8 cellular contexts compared by ENCODE assay signal in genomic region chr17:8227238-8227581, GRCh38. TPM values are rescaled to one million over a fixed set of nuclear protein-coding genes. Genes with fewer than 3 reads are reported as not detected.
DNase-seq lines count a peak whose midpoint lies in the region; ATAC-seq and TF ChIP-seq lines count a peak whose summit lies in the region.

No MANE protein-coding gene starts in this region.

- ATAC-seq in heart left ventricle: no peak
- no peak for ATAC-seq in GM18858 (IDR thresholded peaks at IDR 0.05; ENCODE audit: unreplicated experiment)
- ATAC-seq in GM18861 (IDR thresholded peaks at IDR 0.05; ENCODE audit: unreplicated experiment): no peak

- H3K9me3 ChIP-seq in heart left ventricle (no peaks in the 10 kb centered on the region), mesodermal cell (ENCODE audit: control insufficient read depth, low read length) (no peaks in the 10 kb centered on the region), uterus (no peaks in the 10 kb centered on the region)

- DNase-seq in heart left ventricle (no peak), cardiac septum (ENCODE audit: low spot score) (no peak), brain microvascular endothelial cell (no peak), uterus (no peak), NCI-H526 (lab: John Stamatoyannopoulos, UW) (no peak)

- no peak for TF ChIP-seq CTCF in heart left ventricle (IDR thresholded peaks at IDR 0.05)
- no peak for TF ChIP-seq CTCF in brain microvascular endothelial cell (IDR thresholded peaks at IDR 0.05; ENCODE audit: low read depth, low read length, missing control alignments)
- TF ChIP-seq CTCF in uterus (IDR thresholded peaks at IDR 0.05): no peak

- TF ChIP-seq POLR2A in heart left ventricle (IDR thresholded peaks at IDR 0.05): no peak
- TF ChIP-seq POLR2A in uterus (IDR thresholded peaks at IDR 0.05): no peak

- in situ Hi-C loops in brain microvascular endothelial cell (cut with HindIII; ENCODE audit: low pct_ligation_motif_present, low sequenced_read_pairs): no loop called here

- 89 to 93% (median 91%) methylated on average over 4 of the region's 4 CpGs for WGBS in heart left ventricle, 4 donors
- WGBS in mesodermal cell (ENCODE audit: insufficient coverage in 2 of 2), 2 experiments: 88 to 91% methylated on average over 4 of the region's 4 CpGs

- H3K36me3 ChIP-seq in heart left ventricle: peaks cover 2 to 51% (median 49%) of the 10 kb centered on the region in 9 donors
- peaks cover 17% of the 10 kb centered on the region for H3K36me3 ChIP-seq in brain microvascular endothelial cell (replicated peaks)
- H3K36me3 ChIP-seq in mesodermal cell (ENCODE audit: control insufficient read depth, insufficient read depth, low read length): peaks cover 47% of the 10 kb centered on the region
- no peaks in the 10 kb centered on the region for H3K36me3 ChIP-seq in uterus

- H3K4me3 ChIP-seq in heart left ventricle (peak overlapping the region in 8 of 12 donors; percentile 34 to 55 (median 45)), brain microvascular endothelial cell (ENCODE audit: low read depth, low read length) (peak overlapping the region; percentile 51), mesodermal cell (ENCODE audit: extremely low read depth, insufficient read depth, low read length, poor library complexity, severe bottlenecking) (peak overlapping the region; percentile 44), uterus (peak overlapping the region in 1 of 2 donors; percentile 19)

- peaks cover 0 to 28% (median 14%) of the 10 kb centered on the region in 12 donors for H3K4me1 ChIP-seq in heart left ventricle
- peaks cover 4% of the 10 kb centered on the region for H3K4me1 ChIP-seq in mesodermal cell (ENCODE audit: control insufficient read depth, insufficient read depth, low read length, poor library complexity, severe bottlenecking)
- H3K4me1 ChIP-seq in uterus: peaks cover 0 to 9% of the 10 kb centered on the region in 2 donors

- intact Hi-C loops in heart left ventricle (cut with DNase I): loop anchor here in 2 of 10 donors (10.0 kb wide), 2 partner anchors 102 to 148 kb away; partner anchors contain the start of genes HES7 (in 1 of the 2) and KRABD2 (in 1 of the 2)
- intact Hi-C loops in cardiac septum (cut with DNase I): loop anchor here (2.0 to 10.0 kb wide), 2 partner anchors 22 to 148 kb away; partner anchors contain the start of genes CTC1, KRABD2 and PFAS
- intact Hi-C loops in uterus (cut with DNase I; ENCODE audit: low total_unique reads): no loop called here

- H3K27ac ChIP-seq in heart left ventricle: peak overlapping the region in 11 of 12 donors; percentile 24 to 79 (median 68)
- no peak overlapping the region for H3K27ac ChIP-seq in brain microvascular endothelial cell
- H3K27ac ChIP-seq in mesodermal cell (ENCODE audit: low read depth, low read length, severe bottlenecking): no peak overlapping the region
- peak overlapping the region; percentile 70 to 82 for H3K27ac ChIP-seq in uterus

- H3K27me3 ChIP-seq in heart left ventricle (no peaks in the 10 kb centered on the region), brain microvascular endothelial cell (replicated peaks) (no peaks in the 10 kb centered on the region), uterus (no peaks in the 10 kb centered on the region)

RNA-seq across cellular contexts. Expression of gene AURKB, which starts 16.8 kb away (rescaled TPM):
- total RNA-seq in heart left ventricle (10 to 100 TPM in 1 of 9 donors, 1 to 10 TPM in 1, under 1 TPM in 3, not detected in 4; 0.23 to 10.3 (median 0.81) TPM), cardiac septum (0.83 TPM), uterus (10 to 100 TPM in 1 of 4 donors, not detected in 3; 12.8 TPM)
- polyA plus RNA-seq in heart left ventricle: under 1 TPM in 1 of 2 donors, not detected in 1; 0.47 TPM
- 109 TPM for polyA plus RNA-seq in mesodermal cell (2013, experiment 1 of 2)
- polyA plus RNA-seq in mesodermal cell (2013, experiment 2 of 2): 103 TPM

RNA-seq across cellular contexts. Expression of gene CTC1, which starts 20.6 kb away (rescaled TPM):
- total RNA-seq in heart left ventricle (10 to 100 TPM in 7 of 9 donors, 1 to 10 TPM in 2; 4.6 to 24.4 (median 12.1) TPM), cardiac septum (13.4 TPM), uterus (10 to 100 TPM in 3 of 4 donors, 1 to 10 TPM in 1; 8.2 to 83.0 (median 20.0) TPM)
- polyA plus RNA-seq in heart left ventricle: 10 to 100 TPM in 1 of 2 donors, 1 to 10 TPM in 1; 7.9 to 13.3 TPM
- 8.3 TPM for polyA plus RNA-seq in mesodermal cell (2013, experiment 1 of 2)
- polyA plus RNA-seq in mesodermal cell (2013, experiment 2 of 2): 14.8 TPM

RNA-seq across cellular contexts. Expression of gene PFAS, which starts 21.9 kb away (rescaled TPM):
- total RNA-seq in heart left ventricle: 10 to 100 TPM in 7 of 9 donors, 1 to 10 TPM in 2; 7.7 to 23.8 (median 14.1) TPM
- 10 to 100 TPM in 1 of 2 donors, 1 to 10 TPM in 1; 6.1 to 11.8 TPM for polyA plus RNA-seq in heart left ventricle
- 11.2 TPM for total RNA-seq in cardiac septum
- 23.6 TPM for polyA plus RNA-seq in mesodermal cell (2013, experiment 1 of 2)
- polyA plus RNA-seq in mesodermal cell (2013, experiment 2 of 2): 22.0 TPM
- 10 to 100 TPM; 13.6 to 54.0 (median 40.0) TPM for total RNA-seq in uterus

RNA-seq across cellular contexts. Expression of gene BORCS6, which starts 37.2 kb away (rescaled TPM):
- total RNA-seq in heart left ventricle (10 to 100 TPM in 3 of 9 donors, 1 to 10 TPM in 6; 6.1 to 13.5 (median 8.1) TPM), cardiac septum (6.8 TPM), uterus (1 to 10 TPM in 3 of 4 donors, under 1 TPM in 1; under 0.01 to 9.0 (median 6.1) TPM)
- 10 to 100 TPM in 1 of 2 donors, 1 to 10 TPM in 1; 5.1 to 12.9 TPM for polyA plus RNA-seq in heart left ventricle
- 5.8 TPM for polyA plus RNA-seq in mesodermal cell (2013, experiment 1 of 2)
- polyA plus RNA-seq in mesodermal cell (2013, experiment 2 of 2): 4.4 TPM

RNA-seq across cellular contexts. Expression of gene TMEM107, which starts 51.0 kb away (rescaled TPM):
- total RNA-seq in heart left ventricle (10 to 100 TPM in 3 of 9 donors, 1 to 10 TPM in 6; 5.3 to 16.4 (median 8.4) TPM), cardiac septum (8.7 TPM), uterus (10 to 100 TPM in 3 of 4 donors, under 1 TPM in 1; 0.77 to 42.6 (median 25.1) TPM)
- 1 to 10 TPM; 3.8 to 8.9 TPM for polyA plus RNA-seq in heart left ventricle
- 36.8 TPM for polyA plus RNA-seq in mesodermal cell (2013, experiment 1 of 2)
- 40.6 TPM for polyA plus RNA-seq in mesodermal cell (2013, experiment 2 of 2)

Comparison
In these comparisons a context has a peak if more than half of its experiments do, and no peak if none do; other contexts are left out.
1. H3K27ac ChIP-seq: peak in heart left ventricle (11 of 12) and uterus (2 of 2); none in brain microvascular endothelial cell (single experiment) and mesodermal cell (single experiment).